25 cellular contexts compared by ENCODE assay signal in genomic region chrX:94751611-94752010, GRCh38.
A peak's percentile ranks its signal among the peaks of the same experiment; 100 is the strongest.
DNase-seq lines count a peak whose midpoint lies in the region; ATAC-seq and TF ChIP-seq lines count a peak whose summit lies in the region.
"Had no signal": no experiment of that assay in that cellular context is flagged by ENCODE, and none has a peak within 500 bp of the region (broad histone marks: within the 10 kb centered on the region; RNA-seq: fewer than 3 reads in every experiment).

No MANE protein-coding gene starts in this region.

- H3K27ac ChIP-seq in HEK293 (ENCODE audit: extremely low read depth, low read depth, low read length): no peak overlapping the region
- H3K27ac ChIP-seq in RWPE1: no peak overlapping the region
- H3K27ac ChIP-seq: BLaER1, epithelial cell of prostate, parathyroid adenoma, Peyer's patch, sigmoid colon, SK-N-MC, uterus had no signal

- TF ChIP-seq CTCF in HEK293 (tag by site-specific recombination; IDR thresholded peaks at IDR 0.05) (no peak), neural crest cell (conservative IDR thresholded peaks at IDR 0.05) (peak; percentile 35), RWPE1 (conservative IDR thresholded peaks at IDR 0.05; ENCODE audit: low read depth) (no peak)

- H3K4me1 Mint-ChIP-seq in neural crest cell: no peaks in the 10 kb centered on the region
- H3K4me1 Mint-ChIP-seq: activated naive CD4-positive, alpha-beta T cell treated with anti-CD3 and anti-CD28 coated beads, Interleukin-2, amount 10 ng/mL, durations not matched to agents 7 days and 5 days; naive B cell had no signal

- CTCF ChIA-PET in HEK293 (lab: Yijun Ruan, JAX): interaction anchor here (0.7 to 1.8 kb wide), 3 partner anchors 27 to 325 kb away, joined by 3 to 4 read pairs (median 3); no protein-coding TSS in a partner anchor
- CTCF ChIA-PET in RWPE1 (lab: Yijun Ruan, JAX): no interaction called here

- DNase-seq in NCI-H1105 treated with DMSO at 0.1 percent for 48 hours (lab: John Stamatoyannopoulos, UW): peak; percentile 0
- no peak for DNase-seq in NCI-H1105 (lab: John Stamatoyannopoulos, UW)
- DNase-seq in RKO (ENCODE audit: low spot score): peak; percentile 1
- DNase-seq in neural crest cell (ENCODE audit: low read depth, low spot score): no peak
- no peak for DNase-seq in NCI-H1694 (lab: John Stamatoyannopoulos, UW)
- DNase-seq in RWPE1 (ENCODE audit: low spot score): no peak
- DNase-seq: activated CD4-positive, CD25-positive, alpha-beta regulatory T cell; activated naive CD4-positive, alpha-beta T cell treated with anti-CD3 and anti-CD28 coated beads, Interleukin-2, amount 10 ng/mL, durations not matched to agents 7 days and 5 days; activated T-cell treated with anti-CD3 and anti-CD28 coated beads, Interleukin-2, amount 50 U/mL, for 24 hours; anterior cingulate cortex; foreskin fibroblast; hippocampal formation; mesenchymal stem cell; naive B cell; NCI-H2227 treated with DMSO at 0.1 percent for 48 hours; Peyer's patch; sigmoid colon; T-helper 9 cell; uterus had no signal

- H3K9me3 ChIP-seq in HEK293 (ENCODE audit: control insufficient read depth, insufficient read depth, low read depth, low read length): no peaks in the 10 kb centered on the region
- H3K9me3 ChIP-seq: BLaER1, Peyer's patch, sigmoid colon, uterus had no signal

- no peaks in the 10 kb centered on the region for H3K36me3 ChIP-seq in HEK293 (ENCODE audit: control insufficient read depth in 2 of 2, insufficient read depth in 1 of 2, low read length in 2 of 2)
- H3K36me3 ChIP-seq: BLaER1, Peyer's patch, sigmoid colon, uterus had no signal

- no peak overlapping the region for H3K4me3 ChIP-seq in HEK293 (ENCODE audit: low read depth, low read length)
- H3K4me3 ChIP-seq: BLaER1, Peyer's patch, sigmoid colon, SK-N-MC, uterus had no signal

- no peaks in the 10 kb centered on the region for H3K9me3 Mint-ChIP-seq in neural crest cell
- H3K9me3 Mint-ChIP-seq: activated naive CD4-positive, alpha-beta T cell treated with anti-CD3 and anti-CD28 coated beads, Interleukin-2, amount 10 ng/mL, durations not matched to agents 7 days and 5 days had no signal

- no peaks in the 10 kb centered on the region for H3K27me3 Mint-ChIP-seq in neural crest cell (ENCODE audit: low read depth)
- H3K27me3 Mint-ChIP-seq: activated naive CD4-positive, alpha-beta T cell treated with anti-CD3 and anti-CD28 coated beads, Interleukin-2, amount 10 ng/mL, durations not matched to agents 7 days and 5 days; naive B cell had no signal

- no peak overlapping the region for H3K4me3 Mint-ChIP-seq in neural crest cell
- H3K4me3 Mint-ChIP-seq: activated naive CD4-positive, alpha-beta T cell treated with anti-CD3 and anti-CD28 coated beads, Interleukin-2, amount 10 ng/mL, durations not matched to agents 7 days and 5 days; activated T-cell treated with anti-CD3 and anti-CD28 coated beads, Interleukin-2, amount 50 U/mL, for 24 hours; naive B cell had no signal

- ATAC-seq in HG02852 (IDR thresholded peaks at IDR 0.05; ENCODE audit: unreplicated experiment): no peak

- H3K4me1 ChIP-seq in HEK293 (ENCODE audit: control insufficient read depth, insufficient read depth, low read length): no peaks in the 10 kb centered on the region
- H3K4me1 ChIP-seq: BLaER1, parathyroid adenoma, Peyer's patch, sigmoid colon, uterus had no signal

- no peaks in the 10 kb centered on the region for H3K36me3 Mint-ChIP-seq in neural crest cell (ENCODE audit: low read depth)
- H3K36me3 Mint-ChIP-seq: activated naive CD4-positive, alpha-beta T cell treated with anti-CD3 and anti-CD28 coated beads, Interleukin-2, amount 10 ng/mL, durations not matched to agents 7 days and 5 days; naive B cell had no signal

- no peak overlapping the region for H3K27ac Mint-ChIP-seq in neural crest cell (ENCODE audit: unreplicated experiment)
- H3K27ac Mint-ChIP-seq: activated naive CD4-positive, alpha-beta T cell treated with anti-CD3 and anti-CD28 coated beads, Interleukin-2, amount 10 ng/mL, durations not matched to agents 7 days and 5 days; activated T-cell treated with anti-CD3 and anti-CD28 coated beads, Interleukin-2, amount 50 U/mL, for 24 hours; naive B cell had no signal

- POLR2A ChIA-PET in HEK293 (lab: Yijun Ruan, JAX): no interaction called here
- POLR2A ChIA-PET in RWPE1 (lab: Yijun Ruan, JAX; ENCODE audit: low non-redundant PET): no interaction called here

TF ChIP-seq in HEK293, 187 proteins besides CTCF, POLR2A, EP300 and RAD21:
- TF ChIP-seq SCRT1 (tag by site-specific recombination; IDR thresholded peaks at IDR 0.05; ENCODE audit: borderline replicate concordance) (no peak), ZNF654 (tag by site-specific recombination; IDR thresholded peaks at IDR 0.05; ENCODE audit: low read depth) (peak; percentile 17; the same call in 1 of the 2 replicates), PRDM10 (tag by site-specific recombination; IDR thresholded peaks at IDR 0.05) (no peak), ZNF239 (tag by site-specific recombination; IDR thresholded peaks at IDR 0.05) (no peak), ZNF140 (tag by site-specific recombination; IDR thresholded peaks at IDR 0.05) (no peak), PBX3 (CRISPR knock-in tag; IDR thresholded peaks at IDR 0.05) (no peak)
TF ChIP-seq in HEK293: peak in this region for 1.

Comparison
In these comparisons a context has a peak if more than half of its experiments do, and no peak if none do; other contexts are left out.
1. DNase-seq: peak in NCI-H1105 treated with DMSO at 0.1 percent for 48 hours (single experiment) and RKO (single experiment); none in NCI-H1105 (single experiment), neural crest cell (single experiment), NCI-H1694 (single experiment) and RWPE1 (single experiment).